25 cellular contexts compared by ENCODE assay signal in the genomic region with DNA sequence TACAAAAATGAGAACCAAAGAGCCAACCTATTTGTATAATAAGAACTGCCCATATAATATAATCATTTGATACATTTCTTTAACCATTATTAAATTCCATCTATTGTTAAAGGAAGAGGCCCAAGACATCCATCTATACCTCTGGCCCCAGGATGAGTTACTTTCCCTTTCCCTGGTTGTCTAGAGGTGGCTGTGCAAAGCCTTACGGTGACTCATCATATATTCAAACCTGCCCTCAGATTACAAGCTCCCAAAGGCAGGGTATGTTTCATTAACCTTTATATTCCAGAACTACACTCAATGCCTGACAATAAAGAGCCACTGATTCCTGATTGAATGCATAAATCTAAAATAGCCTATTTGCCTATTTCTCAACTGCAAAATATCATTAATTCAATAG.
DNase-seq lines count a peak whose midpoint lies in the region; FAIRE-seq and TF ChIP-seq lines count a peak whose summit lies in the region.
"Had no signal": no experiment of that assay in that cellular context is flagged by ENCODE, and none has a peak within 500 bp of the region (broad histone marks: within the 10 kb centered on the region; RNA-seq: fewer than 3 reads in every experiment).

No MANE protein-coding gene starts in this region.

- H3K4ac ChIP-seq in trophoblast cell (ENCODE audit: low read depth, low read length), result no peak overlapping the region

- H4K91ac ChIP-seq in trophoblast cell (ENCODE audit: low read depth, low read length), result no peak overlapping the region

- no peak overlapping the region for H3K27ac ChIP-seq in GM23248
- H3K27ac ChIP-seq in trophoblast cell (ENCODE audit: low read depth, low read length), result no peak overlapping the region
- H3K27ac ChIP-seq: C4-2B, hepatocyte, suprapubic skin had no signal

- in situ Hi-C loops in GM23248 (cut with MboI), result no loop called here

- no peak overlapping the region for H3K23ac ChIP-seq in trophoblast cell (ENCODE audit: low read length)

- H4K8ac ChIP-seq in trophoblast cell (ENCODE audit: low read depth, low read length), result no peak overlapping the region

- no peak overlapping the region for H2BK120ac ChIP-seq in trophoblast cell (ENCODE audit: insufficient read depth, low read length, poor library complexity)

- WGBS in GM23248 (ENCODE audit: low coverage in 1 of 2, low lambda C conversion rate in 2 of 2, missing lambda C conversion rate in 2 of 2), 2 experiments, result 25 to 26% methylated on average over 1 of the region's 1 CpG
- WGBS in trophoblast cell (ENCODE audit: extremely low coverage, insufficient coverage, insufficient read length), result no CpG with 5 or more reads among the region's 1 CpG

- H3K4me2 ChIP-seq in GM23248 (ENCODE audit: unreplicated experiment) (no peak overlapping the region), trophoblast cell (ENCODE audit: low read length) (no peak overlapping the region)
- H3K4me2 ChIP-seq: hepatocyte had no signal

- no peak for TF ChIP-seq POLR2A in GM12892 (IDR thresholded peaks at IDR 0.05; ENCODE audit: low read depth, low read length)

- FAIRE-seq in bronchial epithelial cell (lab: Jason Lieb, UNC) (no peak), GM12892 (lab: Jason Lieb, UNC) (no peak), frontal cortex (lab: Jason Lieb, UNC) (no peak)
- FAIRE-seq: D721Med, endothelial cell of umbilical vein, H1, urothelium cell line had no signal

- H4K12ac ChIP-seq in trophoblast cell (ENCODE audit: low read depth, low read length), result no peak overlapping the region

- H2AK5ac ChIP-seq in trophoblast cell (ENCODE audit: low read length), result no peak overlapping the region

- no peak overlapping the region for H2AFZ ChIP-seq in GM23248
- no peak overlapping the region for H2AFZ ChIP-seq in trophoblast cell (ENCODE audit: insufficient read depth, low read length, poor library complexity)
- H2AFZ ChIP-seq: hepatocyte had no signal

- H2BK12ac ChIP-seq in trophoblast cell (ENCODE audit: low read length), result no peak overlapping the region

- H3F3A ChIP-seq in GM23248 (ENCODE audit: insufficient read depth), result no peaks in the 10 kb centered on the region

- H3K27me3 ChIP-seq in GM23248 (replicated peaks; ENCODE audit: insufficient read depth), result no peaks in the 10 kb centered on the region
- H3K27me3 ChIP-seq in bronchial epithelial cell (ENCODE audit: control insufficient read depth, insufficient read depth, low read length), result no peaks in the 10 kb centered on the region
- H3K27me3 ChIP-seq in trophoblast cell (ENCODE audit: insufficient read depth, low read length), result no peaks in the 10 kb centered on the region
- H3K27me3 ChIP-seq: hepatocyte, suprapubic skin had no signal

- no peaks in the 10 kb centered on the region for H3K9me3 ChIP-seq in GM23248 (ENCODE audit: low read depth)
- no peaks in the 10 kb centered on the region for H3K9me3 ChIP-seq in trophoblast cell (ENCODE audit: insufficient read depth, low read depth, low read length)
- H3K9me3 ChIP-seq: suprapubic skin had no signal

- no peaks in the 10 kb centered on the region for H3K79me1 ChIP-seq in trophoblast cell (ENCODE audit: low read length)

- H3K4me3 ChIP-seq in GM23248 (no peak overlapping the region), bronchial epithelial cell (ENCODE audit: low read depth, low read length) (no peak overlapping the region), trophoblast cell (ENCODE audit: low read depth, low read length) (no peak overlapping the region)
- H3K4me3 ChIP-seq: hepatocyte, suprapubic skin had no signal

- H3K36me3 ChIP-seq in GM23248 (ENCODE audit: low read depth) (no peaks in the 10 kb centered on the region), bronchial epithelial cell (ENCODE audit: control insufficient read depth, insufficient read depth, low read length) (no peaks in the 10 kb centered on the region), trophoblast cell (ENCODE audit: control insufficient read depth in 1 of 2, insufficient read depth in 2 of 2, low read length in 2 of 2) (no peaks in the 10 kb centered on the region)
- H3K36me3 ChIP-seq: suprapubic skin had no signal

- H3K79me2 ChIP-seq in GM23248 (ENCODE audit: insufficient read depth) (no peaks in the 10 kb centered on the region), trophoblast cell (ENCODE audit: control insufficient read depth, insufficient read depth, low read length, poor library complexity) (no peaks in the 10 kb centered on the region)
- H3K79me2 ChIP-seq: hepatocyte had no signal

- peaks cover 3% of the 10 kb centered on the region; the same call in 1 of the 2 replicates for H3K9me2 ChIP-seq in GM23248 (ENCODE audit: insufficient read depth)

- H3K9ac ChIP-seq in GM23248 (no peak overlapping the region), trophoblast cell (ENCODE audit: low read length) (no peak overlapping the region)

- no peak overlapping the region for H2BK5ac ChIP-seq in trophoblast cell (ENCODE audit: low read depth, low read length, poor library complexity)

- no peak overlapping the region for H3K14ac ChIP-seq in trophoblast cell (ENCODE audit: low read length)

- no peak for TF ChIP-seq CTCF in bronchial epithelial cell (IDR thresholded peaks at IDR 0.05; ENCODE audit: insufficient read depth, low read length, severe bottlenecking)

- H3K18ac ChIP-seq in trophoblast cell (ENCODE audit: low read length), result no peak overlapping the region

- no peaks in the 10 kb centered on the region for H4K20me1 ChIP-seq in GM23248 (ENCODE audit: insufficient read depth)

- H3K4me1 ChIP-seq in GM23248 (ENCODE audit: insufficient read depth), result no peaks in the 10 kb centered on the region
- no peaks in the 10 kb centered on the region for H3K4me1 ChIP-seq in trophoblast cell (ENCODE audit: control insufficient read depth in 1 of 2, insufficient read depth in 2 of 2, low read length in 2 of 2)
- H3K4me1 ChIP-seq: suprapubic skin had no signal

- peak; percentile 28 for DNase-seq in GM23248
- DNase-seq in NCI-H460 (ENCODE audit: extremely low read depth, low read depth), result peak; percentile 30
- DNase-seq in bronchial epithelial cell (ENCODE audit: low read depth), result peak; percentile 72
- DNase-seq in trophoblast cell, result peak; percentile 14 to 44
- DNase-seq in GM12892 (ENCODE audit: insufficient read length), result no peak
- no peak for DNase-seq in DMS 273 (lab: John Stamatoyannopoulos, UW; ENCODE audit: unreplicated experiment)
- DNase-seq in frontal cortex (ENCODE audit: low spot score in 2 of 2), result no peak
- DNase-seq: activated CD4-positive, alpha-beta T cell treated with anti-CD3 and anti-CD28 coated beads for 36 hours; activated effector memory CD4-positive, alpha-beta T cell treated with anti-CD3 and anti-CD28 coated beads, Interleukin-2, amount 50 U/mL, for 16 hours; activated naive CD8-positive, alpha-beta T cell treated with anti-CD3 and anti-CD28 coated beads for 36 hours; activated T-cell treated with anti-CD3 and anti-CD28 coated beads for 4 hours; KBM-7; NCI-H1417 treated with DMSO at 0.1 percent for 48 hours; NCI-H2081 treated with DMSO at 0.1 percent for 48 hours; NCI-H446 treated with DMSO at 0.1 percent for 48 hours; SHP77; stimulated activated CD4-positive, alpha-beta T cell treated with anti-CD3 and anti-CD28 coated beads, Interleukin-15, amount 100 ng/mL, for 24 hours; stimulated activated naive CD4-positive, alpha-beta T cell had no signal

Comparison
In these comparisons a context has a peak if more than half of its experiments do, and no peak if none do; other contexts are left out.
1. DNase-seq: peak in GM23248 (single experiment), NCI-H460 (single experiment), bronchial epithelial cell (single experiment) and trophoblast cell (2 of 2); none in GM12892 (single experiment), DMS 273 (single experiment) and frontal cortex (0 of 2).